ENCODE assay signal across 1 cellular context in genomic region chr7:150337179-150337578, GRCh38.
TF ChIP-seq lines count a peak whose summit lies in the region.

No MANE protein-coding gene starts in this region.

TF ChIP-seq in K562, 482 proteins besides CTCF, POLR2A, EP300 and RAD21:
- no peak for TF ChIP-seq KAT7 (CRISPR knock-in tag; IDR thresholded peaks at IDR 0.05; ENCODE audit: borderline replicate concordance)
- TF ChIP-seq JUN (IDR thresholded peaks at IDR 0.05; ENCODE audit: borderline replicate concordance, low read depth, low read length): no peak
- TF ChIP-seq JUN (CRISPR knock-in tag; IDR thresholded peaks at IDR 0.05; ENCODE audit: borderline replicate concordance): 0 out of 2 replicates have a peak, but pooled peaks have one; percentile 36
- TF ChIP-seq POLR2G (IDR thresholded peaks at IDR 0.05; ENCODE audit: low read depth, low read length): 0 out of 2 replicates have a peak, but pooled peaks have one; percentile 16
- no peak for TF ChIP-seq ZNF717 (CRISPR knock-in tag; IDR thresholded peaks at IDR 0.05)
